2 cellular contexts compared by ENCODE assay signal in the genomic region with DNA sequence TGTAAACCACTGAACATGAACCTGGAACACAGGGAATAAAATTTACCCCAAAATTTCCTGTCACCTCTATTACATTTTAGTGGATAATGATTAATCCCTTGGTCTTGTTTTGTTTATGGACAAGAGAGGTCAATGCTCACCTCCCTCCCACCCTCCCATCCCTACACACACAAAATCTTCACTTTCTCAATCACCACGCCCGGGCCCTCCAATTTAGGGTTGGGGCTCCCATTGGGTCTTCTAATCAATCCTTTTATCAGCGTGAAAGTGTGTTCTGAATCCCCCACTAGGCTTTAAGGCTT.
TF ChIP-seq lines count a peak whose summit lies in the region.

No MANE protein-coding gene starts in this region.

TF ChIP-seq in liver, 16 proteins besides CTCF, POLR2A, EP300 and RAD21:
- no peak for TF ChIP-seq NR2F2 (IDR thresholded peaks at IDR 0.05)
- TF ChIP-seq, protein P1, sequence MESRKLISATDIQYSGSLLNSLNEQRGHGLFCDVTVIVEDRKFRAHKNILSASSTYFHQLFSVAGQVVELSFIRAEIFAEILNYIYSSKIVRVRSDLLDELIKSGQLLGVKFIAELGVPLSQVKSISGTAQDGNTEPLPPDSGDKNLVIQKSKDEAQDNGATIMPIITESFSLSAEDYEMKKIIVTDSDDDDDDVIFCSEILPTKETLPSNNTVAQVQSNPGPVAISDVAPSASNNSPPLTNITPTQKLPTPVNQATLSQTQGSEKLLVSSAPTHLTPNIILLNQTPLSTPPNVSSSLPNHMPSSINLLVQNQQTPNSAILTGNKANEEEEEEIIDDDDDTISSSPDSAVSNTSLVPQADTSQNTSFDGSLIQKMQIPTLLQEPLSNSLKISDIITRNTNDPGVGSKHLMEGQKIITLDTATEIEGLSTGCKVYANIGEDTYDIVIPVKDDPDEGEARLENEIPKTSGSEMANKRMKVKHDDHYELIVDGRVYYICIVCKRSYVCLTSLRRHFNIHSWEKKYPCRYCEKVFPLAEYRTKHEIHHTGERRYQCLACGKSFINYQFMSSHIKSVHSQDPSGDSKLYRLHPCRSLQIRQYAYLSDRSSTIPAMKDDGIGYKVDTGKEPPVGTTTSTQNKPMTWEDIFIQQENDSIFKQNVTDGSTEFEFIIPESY (IDR thresholded peaks at IDR 0.05), result no peak
- TF ChIP-seq HNF4A (conservative IDR thresholded peaks at IDR 0.05), result no peak
- TF ChIP-seq EGR1 (IDR thresholded peaks at IDR 0.05; ENCODE audit: low read depth in 2 of 2), result no peak
- no peak for TF ChIP-seq FOXA1 (IDR thresholded peaks at IDR 0.05)
- TF ChIP-seq FOXA2 (IDR thresholded peaks at IDR 0.05), result no peak
- TF ChIP-seq RXRA (IDR thresholded peaks at IDR 0.05), result peak in 1 of 2 donors; percentile 36
- no peak for TF ChIP-seq HNF4G (IDR thresholded peaks at IDR 0.05)

TF ChIP-seq in HepG2, 621 proteins besides CTCF, POLR2A, EP300 and RAD21:
- TF ChIP-seq, protein P2, sequence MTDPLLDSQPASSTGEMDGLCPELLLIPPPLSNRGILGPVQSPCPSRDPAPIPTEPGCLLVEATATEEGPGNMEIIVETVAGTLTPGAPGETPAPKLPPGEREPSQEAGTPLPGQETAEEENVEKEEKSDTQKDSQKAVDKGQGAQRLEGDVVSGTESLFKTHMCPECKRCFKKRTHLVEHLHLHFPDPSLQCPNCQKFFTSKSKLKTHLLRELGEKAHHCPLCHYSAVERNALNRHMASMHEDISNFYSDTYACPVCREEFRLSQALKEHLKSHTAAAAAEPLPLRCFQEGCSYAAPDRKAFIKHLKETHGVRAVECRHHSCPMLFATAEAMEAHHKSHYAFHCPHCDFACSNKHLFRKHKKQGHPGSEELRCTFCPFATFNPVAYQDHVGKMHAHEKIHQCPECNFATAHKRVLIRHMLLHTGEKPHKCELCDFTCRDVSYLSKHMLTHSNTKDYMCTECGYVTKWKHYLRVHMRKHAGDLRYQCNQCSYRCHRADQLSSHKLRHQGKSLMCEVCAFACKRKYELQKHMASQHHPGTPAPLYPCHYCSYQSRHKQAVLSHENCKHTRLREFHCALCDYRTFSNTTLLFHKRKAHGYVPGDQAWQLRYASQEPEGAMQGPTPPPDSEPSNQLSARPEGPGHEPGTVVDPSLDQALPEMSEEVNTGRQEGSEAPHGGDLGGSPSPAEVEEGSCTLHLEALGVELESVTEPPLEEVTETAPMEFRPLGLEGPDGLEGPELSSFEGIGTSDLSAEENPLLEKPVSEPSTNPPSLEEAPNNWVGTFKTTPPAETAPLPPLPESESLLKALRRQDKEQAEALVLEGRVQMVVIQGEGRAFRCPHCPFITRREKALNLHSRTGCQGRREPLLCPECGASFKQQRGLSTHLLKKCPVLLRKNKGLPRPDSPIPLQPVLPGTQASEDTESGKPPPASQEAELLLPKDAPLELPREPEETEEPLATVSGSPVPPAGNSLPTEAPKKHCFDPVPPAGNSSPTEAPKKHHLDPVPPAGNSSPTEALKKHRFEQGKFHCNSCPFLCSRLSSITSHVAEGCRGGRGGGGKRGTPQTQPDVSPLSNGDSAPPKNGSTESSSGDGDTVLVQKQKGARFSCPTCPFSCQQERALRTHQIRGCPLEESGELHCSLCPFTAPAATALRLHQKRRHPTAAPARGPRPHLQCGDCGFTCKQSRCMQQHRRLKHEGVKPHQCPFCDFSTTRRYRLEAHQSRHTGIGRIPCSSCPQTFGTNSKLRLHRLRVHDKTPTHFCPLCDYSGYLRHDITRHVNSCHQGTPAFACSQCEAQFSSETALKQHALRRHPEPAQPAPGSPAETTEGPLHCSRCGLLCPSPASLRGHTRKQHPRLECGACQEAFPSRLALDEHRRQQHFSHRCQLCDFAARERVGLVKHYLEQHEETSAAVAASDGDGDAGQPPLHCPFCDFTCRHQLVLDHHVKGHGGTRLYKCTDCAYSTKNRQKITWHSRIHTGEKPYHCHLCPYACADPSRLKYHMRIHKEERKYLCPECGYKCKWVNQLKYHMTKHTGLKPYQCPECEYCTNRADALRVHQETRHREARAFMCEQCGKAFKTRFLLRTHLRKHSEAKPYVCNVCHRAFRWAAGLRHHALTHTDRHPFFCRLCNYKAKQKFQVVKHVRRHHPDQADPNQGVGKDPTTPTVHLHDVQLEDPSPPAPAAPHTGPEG (CRISPR knock-in tag; IDR thresholded peaks at IDR 0.05), result no peak
- TF ChIP-seq ZNF543 (CRISPR knock-in tag; IDR thresholded peaks at IDR 0.05) (no peak), AKAP8 (CRISPR knock-in tag; IDR thresholded peaks at IDR 0.05) (no peak), NCOA1 (CRISPR knock-in tag; IDR thresholded peaks at IDR 0.05) (no peak), ZNF749 (CRISPR knock-in tag; IDR thresholded peaks at IDR 0.05; ENCODE audit: borderline replicate concordance) (no peak), HMG20B (CRISPR knock-in tag; conservative IDR thresholded peaks at IDR 0.05) (no peak), NFYC (CRISPR knock-in tag; IDR thresholded peaks at IDR 0.05) (no peak), ZNF510 (CRISPR knock-in tag; IDR thresholded peaks at IDR 0.05; ENCODE audit: low read depth) (no peak), RFX1 (IDR thresholded peaks at IDR 0.05) (no peak)
- TF ChIP-seq, protein P3, sequence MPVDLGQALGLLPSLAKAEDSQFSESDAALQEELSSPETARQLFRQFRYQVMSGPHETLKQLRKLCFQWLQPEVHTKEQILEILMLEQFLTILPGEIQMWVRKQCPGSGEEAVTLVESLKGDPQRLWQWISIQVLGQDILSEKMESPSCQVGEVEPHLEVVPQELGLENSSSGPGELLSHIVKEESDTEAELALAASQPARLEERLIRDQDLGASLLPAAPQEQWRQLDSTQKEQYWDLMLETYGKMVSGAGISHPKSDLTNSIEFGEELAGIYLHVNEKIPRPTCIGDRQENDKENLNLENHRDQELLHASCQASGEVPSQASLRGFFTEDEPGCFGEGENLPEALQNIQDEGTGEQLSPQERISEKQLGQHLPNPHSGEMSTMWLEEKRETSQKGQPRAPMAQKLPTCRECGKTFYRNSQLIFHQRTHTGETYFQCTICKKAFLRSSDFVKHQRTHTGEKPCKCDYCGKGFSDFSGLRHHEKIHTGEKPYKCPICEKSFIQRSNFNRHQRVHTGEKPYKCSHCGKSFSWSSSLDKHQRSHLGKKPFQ (CRISPR knock-in tag; IDR thresholded peaks at IDR 0.05; ENCODE audit: insufficient replicate concordance), result no peak
